24 cellular contexts compared by ENCODE assay signal in genomic region chr1:52189898-52190480, GRCh38. TPM values are rescaled to one million over a fixed set of nuclear protein-coding genes. Genes with fewer than 3 reads are reported as not detected.
DNase-seq lines count a peak whose midpoint lies in the region; ATAC-seq, FAIRE-seq and TF ChIP-seq lines count a peak whose summit lies in the region.
"Had no signal": no experiment of that assay in that cellular context is flagged by ENCODE, and none has a peak within 500 bp of the region (broad histone marks: within the 10 kb centered on the region; RNA-seq: fewer than 3 reads in every experiment).

No MANE protein-coding gene starts in this region.

- POLR2A ChIA-PET in K562 (lab: Yijun Ruan, JAX), result interaction anchor here (1.1 kb wide), 1 partner anchor 25 kb away, joined by 4 read pairs; no protein-coding TSS in a partner anchor

- in situ Hi-C loops in K562 (cut with MboI), result no loop called here

- H3K9me3 ChIP-seq in K562 (replicated peaks; ENCODE audit: control insufficient read depth, insufficient read depth, low read depth, low read length) (no peaks in the 10 kb centered on the region), stomach (no peaks in the 10 kb centered on the region)
- H3K9me3 ChIP-seq: BE2C had no signal

- ATAC-seq in K562 (no peak), HG02610 (IDR thresholded peaks at IDR 0.05; ENCODE audit: unreplicated experiment) (no peak)
- ATAC-seq: PC-3, Right ventricle myocardium inferior, T-cell had no signal

- H2AFZ ChIP-seq in K562 (ENCODE audit: low read depth, low read length), result no peak overlapping the region

- H3K27ac ChIP-seq in K562 (ENCODE audit: extremely low read depth, low read depth, low read length), result no peak overlapping the region
- no peak overlapping the region for H3K27ac ChIP-seq in stomach
- H3K27ac ChIP-seq: 22Rv1, KMS-11 had no signal

- TF ChIP-seq RAD21 in K562 (CRISPR knock-in tag; conservative IDR thresholded peaks at IDR 0.05 in 1 of 2, IDR thresholded peaks at IDR 0.05 in 1 of 2), result no peak

- H3K9me1 ChIP-seq in K562 (ENCODE audit: control insufficient read depth, insufficient read depth, low read length), result no peaks in the 10 kb centered on the region

- TF ChIP-seq EP300 in K562 (IDR thresholded peaks at IDR 0.05; ENCODE audit: low read length), result no peak
- TF ChIP-seq EP300 in stomach (IDR thresholded peaks at IDR 0.05), result no peak

- no peak overlapping the region for H3K4me2 ChIP-seq in K562 (ENCODE audit: insufficient read depth, low read length)
- H3K4me2 ChIP-seq: KMS-11 had no signal

- no peaks in the 10 kb centered on the region for H4K20me1 ChIP-seq in K562 (replicated peaks; ENCODE audit: control insufficient read depth, insufficient read depth, low read length)

- H3K79me2 ChIP-seq in K562 (ENCODE audit: control insufficient read depth, insufficient read depth, low read length), result no peaks in the 10 kb centered on the region

- no peak for TF ChIP-seq POLR2A in K562 (conservative IDR thresholded peaks at IDR 0.05)
- TF ChIP-seq POLR2A in stomach (IDR thresholded peaks at IDR 0.05), result no peak
- no peak for TF ChIP-seq POLR2A in erythroblast (IDR thresholded peaks at IDR 0.05; ENCODE audit: low read length)

- H3K36me3 ChIP-seq in K562 (ENCODE audit: control insufficient read depth, insufficient read depth, low read length) (no peaks in the 10 kb centered on the region), stomach (no peaks in the 10 kb centered on the region)
- H3K36me3 ChIP-seq: BE2C had no signal

- peaks cover 3 to 9% of the 10 kb centered on the region in 2 experiments; a peak in 3 of 5 replicates for H3K4me1 ChIP-seq in K562 (replicated peaks in 1 of 2; ENCODE audit: control insufficient read depth in 2 of 2, insufficient read depth in 2 of 2, low read length in 2 of 2)
- H3K4me1 ChIP-seq in stomach, result peaks cover 0 to 36% (median 17%) of the 10 kb centered on the region in 4 donors
- H3K4me1 ChIP-seq: BE2C had no signal

- WGBS in K562 (ENCODE audit: insufficient coverage, low coverage, missing lambda C conversion rate), result 55% methylated on average over 5 of the region's 5 CpGs
- 70 to 79% (median 74%) methylated on average over 5 of the region's 5 CpGs for WGBS in stomach, 5 donors

- DNase-seq in NOMO-1 (lab: John Stamatoyannopoulos, UW; ENCODE audit: unreplicated experiment in 2 of 2) (peak; percentile 27 to 57), NOMO-1 treated with dmso at 0.1 percent for 144 hours (lab: John Stamatoyannopoulos, UW; ENCODE audit: unreplicated experiment) (no peak), MV-4-11 (lab: John Stamatoyannopoulos, UW) (peak; percentile 60), K562 (ENCODE audit: extremely low read depth in 1 of 4, low spot score in 3 of 4) (no peak), stomach (no peak), erythroblast (lab: John Stamatoyannopoulos, UW) (no peak)
- DNase-seq: BE2C; Calu3; CD8-positive, alpha-beta memory T cell; DMS79 treated with DMSO at 0.1 percent for 48 hours; NCI-H1105 treated with DMSO at 0.1 percent for 48 hours; NCI-H146; NCI-H1930; NCI-H446; NCI-H526 treated with DMSO at 0.1 percent for 48 hours; PC-3; T-cell had no signal

- H3K27me3 ChIP-seq in K562 (ENCODE audit: control insufficient read depth in 2 of 2, insufficient read depth in 2 of 2, low read length in 2 of 2) (no peaks in the 10 kb centered on the region), stomach (no peaks in the 10 kb centered on the region)
- H3K27me3 ChIP-seq: BE2C had no signal

- FAIRE-seq in K562 (lab: Jason Lieb, UNC), result peak; percentile 6
- FAIRE-seq: GM12892, H1 had no signal

- H3K4me3 ChIP-seq in K562 (no peak overlapping the region), stomach (no peak overlapping the region)

- no TSS peak for BruUV-seq in K562 (replicated peaks; lab: Mats Ljungman, UMichigan)

- CTCF ChIA-PET in K562 (lab: Yijun Ruan, JAX; ENCODE audit: low intra/inter-chr PET ratio), result no interaction called here

- H3K9ac ChIP-seq in K562 (ENCODE audit: insufficient read depth in 1 of 2, low read depth in 2 of 2, low read length in 2 of 2), result no peak overlapping the region
- H3K9ac ChIP-seq: KMS-11 had no signal

- TF ChIP-seq CTCF in K562 (IDR thresholded peaks at IDR 0.05 in 2 of 3, conservative IDR thresholded peaks at IDR 0.05 in 1 of 3; ENCODE audit: insufficient read depth in 2 of 3, low read depth in 1 of 3, low read length in 3 of 3) (no peak), stomach (IDR thresholded peaks at IDR 0.05) (no peak)

- intact Hi-C loops in K562 (cut with micrococcal nuclease) (loop anchor here (2.0 kb wide), 1 partner anchor 15 kb away; no protein-coding TSS in a partner anchor), stomach (cut with DNase I; ENCODE audit: low total_unique reads) (no loop called here)

TF ChIP-seq in K562, 482 proteins besides CTCF, POLR2A, EP300 and RAD21:
- TF ChIP-seq COPS2 (conservative IDR thresholded peaks at IDR 0.05), result no peak
- TF ChIP-seq, protein P1, sequence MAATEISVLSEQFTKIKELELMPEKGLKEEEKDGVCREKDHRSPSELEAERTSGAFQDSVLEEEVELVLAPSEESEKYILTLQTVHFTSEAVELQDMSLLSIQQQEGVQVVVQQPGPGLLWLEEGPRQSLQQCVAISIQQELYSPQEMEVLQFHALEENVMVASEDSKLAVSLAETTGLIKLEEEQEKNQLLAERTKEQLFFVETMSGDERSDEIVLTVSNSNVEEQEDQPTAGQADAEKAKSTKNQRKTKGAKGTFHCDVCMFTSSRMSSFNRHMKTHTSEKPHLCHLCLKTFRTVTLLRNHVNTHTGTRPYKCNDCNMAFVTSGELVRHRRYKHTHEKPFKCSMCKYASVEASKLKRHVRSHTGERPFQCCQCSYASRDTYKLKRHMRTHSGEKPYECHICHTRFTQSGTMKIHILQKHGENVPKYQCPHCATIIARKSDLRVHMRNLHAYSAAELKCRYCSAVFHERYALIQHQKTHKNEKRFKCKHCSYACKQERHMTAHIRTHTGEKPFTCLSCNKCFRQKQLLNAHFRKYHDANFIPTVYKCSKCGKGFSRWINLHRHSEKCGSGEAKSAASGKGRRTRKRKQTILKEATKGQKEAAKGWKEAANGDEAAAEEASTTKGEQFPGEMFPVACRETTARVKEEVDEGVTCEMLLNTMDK (IDR thresholded peaks at IDR 0.05; ENCODE audit: borderline replicate concordance, insufficient read depth, low read depth, low read length, poor library complexity, severe bottlenecking), result no peak

RNA-seq across cellular contexts. Expression of gene ZFYVE9, which starts 48.1 kb away (rescaled TPM):
- 23.9 and 94.4 TPM in 2 replicates for total RNA-seq in K562 (2011; cell fraction: chromatin; rRNA removed; ENCODE audit: low replicate concordance)
- total RNA-seq in K562 (2011; cell fraction: nucleolus; rRNA removed), result 13.2 and 17.4 TPM in 2 replicates
- 24.4 and 24.5 TPM in 2 replicates for total RNA-seq in K562 (2011; cell fraction: nucleoplasm; rRNA removed)
- total RNA-seq in K562 (2014; rRNA removed) (8.9 and 9.4 TPM in 2 replicates), K562 (2014; rRNA removed; fragmentation: Illumina TruSeq; extraction: Trizol) (14.4 and 16.7 TPM in 2 replicates), K562 (2015; rRNA removed; fragmentation: Illumina TruSeq; extraction: Trizol) (11.9 and 13.2 TPM in 2 replicates), K562 (2021) (9.0 and 10.2 TPM in 2 replicates), stomach (10 to 100 TPM; 13.6 to 61.1 (median 25.7) TPM)
- polyA plus RNA-seq in K562 (2011; rRNA removed) (8.1 and 9.1 TPM in 2 replicates), K562 (2014; fragmentation: Illumina TruSeq; extraction: Trizol) (8.1 and 8.4 TPM in 2 replicates), K562 (2014; fragmentation: Nextera tagmentation; extraction: Ambion mirVana) (under 1 TPM; 0.52 to 0.84 TPM), K562 (2014; rRNA removed) (5.0 and 5.4 TPM in 2 replicates), stomach (1 to 10 TPM; 3.6 to 8.4 (median 6.7) TPM)
- 2.1 and 4.4 TPM in 2 replicates for polyA plus RNA-seq in K562 (2011; cell fraction: cytosol; rRNA removed)
- polyA plus RNA-seq in K562 (2011; cell fraction: nucleus; rRNA removed), result 5.3 and 7.1 TPM in 2 replicates
- 5.6 and 5.7 TPM in 2 replicates for polyA plus RNA-seq in K562 (2012)
- 31.4 and 41.7 TPM in 2 replicates for polyA minus RNA-seq in K562 (2011; rRNA and poly(A)+ RNA removed)
- polyA minus RNA-seq in K562 (2011; cell fraction: cytosol; rRNA and poly(A)+ RNA removed), result 8.6 and 13.1 TPM in 2 replicates
- polyA minus RNA-seq in K562 (2011; cell fraction: nucleus; rRNA and poly(A)+ RNA removed), result 15.1 and 38.3 TPM in 2 replicates
- polyA plus RNA-seq: CD14-positive monocyte had no signal

Comparison
In these comparisons a context has a peak if more than half of its experiments do, and no peak if none do; other contexts are left out.
1. DNase-seq: peak in NOMO-1 (2 of 2) and MV-4-11 (single experiment); none in NOMO-1 treated with dmso at 0.1 percent for 144 hours (single experiment), K562 (0 of 4), stomach (single experiment) and erythroblast (0 of 2).